In the genomic region with DNA sequence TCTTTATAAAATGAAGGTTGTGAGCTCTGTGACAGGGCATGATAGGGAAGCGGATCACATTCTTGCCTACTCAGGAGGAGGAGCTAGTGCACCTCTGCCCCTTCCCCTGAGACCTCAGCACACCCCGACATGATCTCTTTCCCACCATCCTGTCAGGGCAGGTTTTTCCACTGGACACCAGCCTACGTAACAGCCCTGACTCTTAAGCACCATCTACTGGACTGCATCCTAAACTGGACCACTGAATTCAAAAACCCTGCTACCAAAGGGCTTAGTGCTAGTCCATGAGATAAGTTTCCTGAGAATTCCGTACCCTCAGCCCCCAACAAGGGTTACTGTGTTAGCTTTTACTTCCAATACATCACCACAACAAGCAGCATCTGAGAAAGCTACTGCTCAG, we compare ENCODE assay signal across 7 cellular contexts.
DNase-seq lines count a peak whose midpoint lies in the region; ATAC-seq and TF ChIP-seq lines count a peak whose summit lies in the region.
"Not testable (repeated sequence)": the region's sequence is repeated elsewhere in the genome, so short reads cannot be mapped to it uniquely, and the experiment has no call there.

No MANE protein-coding gene starts in this region.

- RAD21 ChIA-PET in HCT116 (lab: Charles Lee; ENCODE audit: low non-redundant PET in 1 of 2, low total read pairs in 2 of 2, uncharacterized antibody in 2 of 2, unreplicated experiment in 2 of 2), result not testable (repeated sequence)

- TF ChIP-seq POLR2A in HCT116 (IDR thresholded peaks at IDR 0.05; ENCODE audit: borderline replicate concordance, extremely low read depth, insufficient read depth, insufficient read length); body of pancreas (IDR thresholded peaks at IDR 0.05): not testable (repeated sequence)

- not testable (repeated sequence) for H3K79me2 ChIP-seq in HCT116 (ENCODE audit: insufficient read depth, low read length); PC-3 (ENCODE audit: low read length)

- H3K9ac ChIP-seq in HCT116 (ENCODE audit: low read length); PC-3 (ENCODE audit: low read length): not testable (repeated sequence)

- POLR2A ChIA-PET in HCT116 (lab: Charles Lee); PC-3 (lab: Charles Lee; ENCODE audit: unreplicated experiment): not testable (repeated sequence)

- not testable (repeated sequence) for H4K20me1 ChIP-seq in HCT116 (ENCODE audit: insufficient read depth); PC-3 (ENCODE audit: low read length)

- H3K9me2 ChIP-seq in HCT116 (ENCODE audit: insufficient read depth); PC-3 (replicated peaks; ENCODE audit: low read length): not testable (repeated sequence)

- DNase-seq in HCT116 (ENCODE audit: low read depth, low spot score); PC-3; body of pancreas; left cardiac atrium; left lung; mucosa of descending colon: not testable (repeated sequence)

- not testable (repeated sequence) for H3K27ac ChIP-seq in HCT116 (ENCODE audit: low read depth, low read length); PC-3 (ENCODE audit: low read length); body of pancreas; left lung

- not testable (repeated sequence) for H3K4me1 ChIP-seq in HCT116 (ENCODE audit: control insufficient read depth in 1 of 2, insufficient read depth in 2 of 2, low read length in 2 of 2); PC-3 (ENCODE audit: insufficient read depth, low read length); body of pancreas; left lung; mucosa of descending colon (ENCODE audit: low read depth)

- ATAC-seq in HCT116, result peak; percentile 47
- ATAC-seq in PC-3, result peak; percentile 85
- ATAC-seq in SK-N-SH treated with all-trans-retinoic acid at 6 μM for 48 hours, result peak; percentile 59
- peak; percentile 36 for ATAC-seq in body of pancreas
- peak; percentile 31 to 33 for ATAC-seq in left cardiac atrium
- ATAC-seq in left lung, result peak; percentile 37
- ATAC-seq in mucosa of descending colon, result peak; percentile 49

- 33% methylated on average over 1 of the region's 4 CpGs; no CpG with 5 or more reads in 1 of the 2 donors for WGBS in body of pancreas, 2 donors

- not testable (repeated sequence) for H2AFZ ChIP-seq in HCT116 (ENCODE audit: low read depth, low read length, poor library complexity, severe bottlenecking); PC-3 (ENCODE audit: low read length)

- H3K9me3 ChIP-seq in HCT116 (ENCODE audit: control insufficient read depth in 1 of 2, insufficient read depth in 1 of 2, low read depth in 1 of 2, low read length in 2 of 2); PC-3 (ENCODE audit: low read length); body of pancreas; left lung; mucosa of descending colon: not testable (repeated sequence)

- TF ChIP-seq RAD21 in HCT116 (IDR thresholded peaks at IDR 0.05; ENCODE audit: low read depth), result not testable (repeated sequence)

- H3F3A ChIP-seq in PC-3 (ENCODE audit: low read length, unreplicated experiment), result not testable (repeated sequence)

- BruUV-seq in HCT116 (replicated peaks; lab: Mats Ljungman, UMichigan); PC-3 (replicated peaks; lab: Mats Ljungman, UMichigan): not testable (repeated sequence)

- H3K27me3 ChIP-seq in HCT116 (ENCODE audit: insufficient read depth, low read length); PC-3 (ENCODE audit: low read length); body of pancreas; left lung: not testable (repeated sequence)

- H3K4me2 ChIP-seq in HCT116 (ENCODE audit: low read length); PC-3 (ENCODE audit: low read length): not testable (repeated sequence)

- H3K36me3 ChIP-seq in HCT116 (ENCODE audit: control insufficient read depth in 1 of 2, insufficient read depth in 2 of 2, low read length in 2 of 2); PC-3 (ENCODE audit: low read depth, low read length); body of pancreas (replicated peaks in 1 of 2; ENCODE audit: insufficient read depth in 1 of 2, low read depth in 2 of 2); left lung; mucosa of descending colon (ENCODE audit: low read depth): not testable (repeated sequence)

- not testable (repeated sequence) for TF ChIP-seq CTCF in HCT116 (IDR thresholded peaks at IDR 0.05 in 2 of 3, conservative IDR thresholded peaks at IDR 0.05 in 1 of 3; ENCODE audit: borderline replicate concordance in 1 of 3, insufficient read depth in 1 of 3, low read depth in 2 of 3, low read length in 2 of 3); PC-3 (conservative IDR thresholded peaks at IDR 0.05; ENCODE audit: low read depth, low read length); body of pancreas (IDR thresholded peaks at IDR 0.05); left lung (IDR thresholded peaks at IDR 0.05); mucosa of descending colon (IDR thresholded peaks at IDR 0.05)

- intact Hi-C loops in HCT116 (cut with micrococcal nuclease); PC-3 (cut with micrococcal nuclease); body of pancreas (cut with DNase I); left cardiac atrium (cut with DNase I); left lung (cut with DNase I); mucosa of descending colon (cut with DNase I, micrococcal nuclease): not testable (repeated sequence)

- CTCF ChIA-PET in HCT116 (lab: Charles Lee); PC-3 (lab: Charles Lee): not testable (repeated sequence)

- not testable (repeated sequence) for H3K4me3 ChIP-seq in HCT116 (replicated peaks in 1 of 2; ENCODE audit: low read depth in 1 of 2, low read length in 2 of 2); PC-3 (ENCODE audit: low read length); body of pancreas; left lung; mucosa of descending colon

Comparison
In these comparisons a context has a peak if more than half of its experiments do, and no peak if none do; other contexts are left out.
1. ATAC-seq: peak in every context shown above with its lines; median percentile 85 in PC-3; 59 in SK-N-SH treated with all-trans-retinoic acid at 6 μM for 48 hours; 49 in mucosa of descending colon; 47 in HCT116; 37 in left lung; 36 in body of pancreas; 32 in left cardiac atrium.